ENCODE assay signal across 21 cellular contexts in genomic region chr5:154248691-154249090, GRCh38.
"Had no signal": no experiment of that assay in that cellular context is flagged by ENCODE, and none has a peak within 500 bp of the region (broad histone marks: within the 10 kb centered on the region; RNA-seq: fewer than 3 reads in every experiment).

No MANE protein-coding gene starts in this region.

- DNase-seq: dermis blood vessel endothelial cell; dorsolateral prefrontal cortex; effector CD4-positive, alpha-beta T cell; effector memory CD4-positive, alpha-beta T cell; esophagus squamous epithelium; foreskin fibroblast; foreskin melanocyte; gastrocnemius medialis; glutamatergic neuron; head of caudate nucleus; heart right ventricle; hippocampal formation; left cardiac atrium; left lung; left ventricle myocardium superior; lower lobe of right lung; mesenchymal stem cell; mucosa of descending colon; naive thymus-derived CD4-positive, alpha-beta T cell had no signal

- H3K36me3 ChIP-seq: esophagus squamous epithelium, gastrocnemius medialis, heart right ventricle, left lung, lower lobe of right lung had no signal

- H3K36me3 Mint-ChIP-seq: mesothelial cell of epicardium had no signal

- H3K27ac ChIP-seq: coronary artery, dorsolateral prefrontal cortex, esophagus squamous epithelium, gastrocnemius medialis, heart right ventricle, left lung, lower lobe of right lung had no signal

- H3K4me3 Mint-ChIP-seq: mesothelial cell of epicardium; naive thymus-derived CD4-positive, alpha-beta T cell had no signal

- ATAC-seq: gastrocnemius medialis; heart right ventricle; left cardiac atrium; left lung; lower lobe of right lung; mucosa of descending colon; naive thymus-derived CD4-positive, alpha-beta T cell had no signal

- H3K4me3 ChIP-seq: coronary artery, dorsolateral prefrontal cortex, esophagus squamous epithelium, gastrocnemius medialis, heart right ventricle, left lung, lower lobe of right lung, mucosa of descending colon had no signal

- H3K9me3 ChIP-seq: esophagus squamous epithelium, gastrocnemius medialis, heart right ventricle, left lung, lower lobe of right lung, mucosa of descending colon had no signal

- H3K27me3 ChIP-seq: dorsolateral prefrontal cortex, esophagus squamous epithelium, gastrocnemius medialis, heart right ventricle, left lung had no signal

- H3K27me3 Mint-ChIP-seq: naive thymus-derived CD4-positive, alpha-beta T cell had no signal

- H3K4me1 ChIP-seq: left lung had no signal

- H3K27ac Mint-ChIP-seq: mesothelial cell of epicardium; naive thymus-derived CD4-positive, alpha-beta T cell had no signal
